Comparison of ENCODE assay signal across 11 cellular contexts in the genomic region with DNA sequence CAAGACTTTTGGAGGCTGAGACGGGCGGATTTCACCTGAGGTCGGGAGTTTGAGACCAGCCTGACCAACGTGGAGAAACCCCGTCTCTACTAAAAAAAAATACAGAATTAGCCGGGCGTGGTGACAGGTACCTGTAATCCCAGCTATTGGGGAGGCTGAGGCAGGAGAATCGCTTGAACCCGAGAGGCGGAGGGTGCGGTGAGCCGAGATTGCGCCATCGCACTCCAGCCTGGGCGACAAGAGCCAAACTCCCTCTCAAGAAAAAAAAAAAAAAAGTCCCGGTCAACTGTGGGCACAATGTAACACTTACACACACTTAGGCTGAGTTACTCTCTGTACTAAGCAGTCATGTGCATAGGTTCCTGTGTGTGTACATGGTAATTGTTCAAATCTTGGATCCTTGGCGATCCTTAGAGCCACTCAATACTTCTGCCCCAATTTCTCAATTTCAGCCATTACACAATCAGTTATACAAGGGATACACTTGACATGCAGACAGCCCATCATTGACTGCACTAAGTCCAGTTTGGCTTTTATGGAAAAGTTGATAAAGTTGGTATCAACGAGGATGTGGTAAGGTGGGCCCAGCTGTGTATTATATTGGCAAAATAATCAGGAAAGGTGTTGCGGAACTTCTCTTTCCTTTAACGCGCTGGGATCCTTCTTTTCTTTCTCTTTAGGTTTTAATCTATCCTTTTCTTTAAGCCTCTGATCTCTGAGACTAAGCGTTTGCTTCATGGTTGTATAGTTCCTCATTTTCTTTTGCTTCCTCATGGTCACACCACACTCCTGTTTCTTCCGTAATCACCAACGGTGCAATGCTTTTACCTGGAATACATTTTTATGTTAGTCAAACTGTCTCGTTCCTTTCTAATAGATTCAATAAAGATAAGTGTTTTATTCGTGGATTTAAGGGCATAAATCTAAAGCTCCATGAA. TPM values are rescaled to one million over a fixed set of nuclear protein-coding genes. Genes with fewer than 3 reads are reported as not detected.
DNase-seq lines count a peak whose midpoint lies in the region; ATAC-seq, FAIRE-seq and TF ChIP-seq lines count a peak whose summit lies in the region.
"Had no signal": no experiment of that assay in that cellular context is flagged by ENCODE, and none has a peak within 500 bp of the region (broad histone marks: within the 10 kb centered on the region; RNA-seq: fewer than 3 reads in every experiment).

No MANE protein-coding gene starts in this region.

- peaks cover 44% of the 10 kb centered on the region for H3K4me1 Mint-ChIP-seq in astrocyte (ENCODE audit: low read depth, unreplicated experiment)

- peaks cover 66% of the 10 kb centered on the region for H3K4me1 ChIP-seq in astrocyte (ENCODE audit: insufficient read depth, low read length)
- H3K4me1 ChIP-seq in left lung, result peaks cover 35 to 82% of the 10 kb centered on the region in 2 donors
- peaks cover 0 to 4% of the 10 kb centered on the region in 2 donors for H3K4me1 ChIP-seq in uterus
- H3K4me1 ChIP-seq in kidney (ENCODE audit: control insufficient read depth in 1 of 2, insufficient read depth in 1 of 2, low read depth in 1 of 2, low read length in 2 of 2), result peaks cover 6 to 9% of the 10 kb centered on the region in 2 donors

- no peak for TF ChIP-seq POLR2A in uterus (IDR thresholded peaks at IDR 0.05)

- H3K27me3 ChIP-seq in astrocyte (ENCODE audit: insufficient read depth, low read length) (no peaks in the 10 kb centered on the region), left lung (no peaks in the 10 kb centered on the region), uterus (no peaks in the 10 kb centered on the region)

- TF ChIP-seq CTCF in astrocyte (IDR thresholded peaks at IDR 0.05; ENCODE audit: insufficient read depth, low read depth, low read length) (no peak), left lung (IDR thresholded peaks at IDR 0.05) (no peak), uterus (IDR thresholded peaks at IDR 0.05) (no peak), kidney (IDR thresholded peaks at IDR 0.05; ENCODE audit: borderline replicate concordance, extremely low read depth, insufficient read depth) (no peak)

- no peaks in the 10 kb centered on the region for H4K20me1 ChIP-seq in astrocyte (ENCODE audit: insufficient read depth, low read length)

- H3K4me3 Mint-ChIP-seq in astrocyte (ENCODE audit: unreplicated experiment), result peak overlapping the region; percentile 45

- no peak overlapping the region for H2AFZ ChIP-seq in astrocyte (ENCODE audit: low read depth, low read length)

- no peaks in the 10 kb centered on the region for H3K9me3 Mint-ChIP-seq in astrocyte (ENCODE audit: unreplicated experiment)

- peak overlapping the region; percentile 75 for H3K27ac Mint-ChIP-seq in astrocyte (ENCODE audit: unreplicated experiment)

- H3K9ac ChIP-seq in astrocyte (ENCODE audit: low read length) (peak overlapping the region; percentile 47), kidney (ENCODE audit: low read length in 2 of 2) (no peak overlapping the region)

- intact Hi-C loops in Right ventricle myocardium superior (cut with DNase I), result no loop called here
- intact Hi-C loops in Right ventricle myocardium inferior (cut with DNase I), result no loop called here
- intact Hi-C loops in left lung (cut with DNase I), result no loop called here
- intact Hi-C loops in uterus (cut with DNase I; ENCODE audit: low total_unique reads), result no loop called here
- intact Hi-C loops in kidney (cut with DNase I), result no loop called here

- peaks cover 52% of the 10 kb centered on the region for H3K79me2 ChIP-seq in astrocyte (ENCODE audit: insufficient read depth, low read length)

- H3K9me3 ChIP-seq in astrocyte (ENCODE audit: insufficient read depth, low read depth, low read length), result no peaks in the 10 kb centered on the region
- no peaks in the 10 kb centered on the region for H3K9me3 ChIP-seq in left lung
- no peaks in the 10 kb centered on the region for H3K9me3 ChIP-seq in uterus
- no peaks in the 10 kb centered on the region for H3K9me3 ChIP-seq in kidney (ENCODE audit: control insufficient read depth in 1 of 2, low read length in 2 of 2)

- H3K36me3 ChIP-seq in astrocyte (ENCODE audit: insufficient read depth, low read length) (no peaks in the 10 kb centered on the region), left lung (no peaks in the 10 kb centered on the region), uterus (no peaks in the 10 kb centered on the region), kidney (ENCODE audit: control insufficient read depth in 1 of 2, insufficient read depth in 2 of 2, low read length in 2 of 2) (no peaks in the 10 kb centered on the region)

- H3K4me3 ChIP-seq in astrocyte (ENCODE audit: insufficient read depth, low read depth, low read length) (no peak overlapping the region), left lung (peak overlapping the region in 1 of 2 donors; percentile 14), uterus (no peak overlapping the region), kidney (ENCODE audit: low read length in 2 of 2) (no peak overlapping the region)

- peak; percentile 58 for DNase-seq in Right ventricle myocardium superior
- DNase-seq in Right ventricle myocardium inferior (ENCODE audit: missing footprints), result no peak
- DNase-seq in astrocyte (ENCODE audit: low read depth), result no peak
- peak; percentile 71 to 90 for DNase-seq in left lung
- no peak for DNase-seq in uterus
- DNase-seq in HuH-7 (ENCODE audit: low spot score), result no peak
- no peak for DNase-seq in stimulated activated CD4-positive, alpha-beta T cell treated with anti-CD3 and anti-CD28 coated beads, Interleukin-15, amount 100 ng/mL, for 24 hours
- DNase-seq in kidney, result no peak
- DNase-seq: NCI-H146; stimulated activated CD4-positive, alpha-beta T cell treated with anti-CD3 and anti-CD28 coated beads, Interleukin-12 subunit alpha, Interleukin-12 subunit beta, amount 100 ng/mL, for 4 hours had no signal

- H3K27ac ChIP-seq in astrocyte (ENCODE audit: low read depth, low read length) (peak overlapping the region; percentile 91), left lung (peak overlapping the region; percentile 84 to 94), uterus (peak overlapping the region; percentile 3 to 13), kidney (ENCODE audit: low read depth in 2 of 2, low read length in 2 of 2) (no peak overlapping the region)

- H3K36me3 Mint-ChIP-seq in astrocyte (ENCODE audit: low read depth, unreplicated experiment), result peaks cover 1% of the 10 kb centered on the region

- H3K4me2 ChIP-seq in astrocyte (ENCODE audit: low read length), result peak overlapping the region; percentile 58

- FAIRE-seq in astrocyte (lab: Jason Lieb, UNC) (no peak), kidney (lab: Jason Lieb, UNC) (no peak)
- FAIRE-seq: A204.1 had no signal

- no peaks in the 10 kb centered on the region for H3K27me3 Mint-ChIP-seq in astrocyte (ENCODE audit: low read depth, unreplicated experiment)

- ATAC-seq in Right ventricle myocardium superior (ENCODE audit: poor library complexity) (peak; percentile 13), Right ventricle myocardium inferior (no peak), left lung (peak; percentile 81)

RNA-seq across cellular contexts. Expression of gene SDCCAG8, which starts 11.8 kb away (rescaled TPM):
- total RNA-seq in Right ventricle myocardium superior (16.5 TPM), Right ventricle myocardium inferior (18.3 TPM), astrocyte (24.5 and 25.4 TPM in 2 replicates), left lung (10 to 100 TPM; 62.2 to 83.7 TPM), uterus (10 to 100 TPM; 19.2 to 54.8 (median 49.7) TPM), kidney (53.2 TPM)
- 29.6 TPM for polyA plus RNA-seq in kidney (ENCODE audit: insufficient read depth, low read depth, low replicate concordance)

RNA-seq across cellular contexts. Expression of gene CEP170, which starts 12.5 kb away (rescaled TPM):
- 45.0 TPM for total RNA-seq in Right ventricle myocardium superior
- total RNA-seq in Right ventricle myocardium inferior, result 44.7 TPM
- 149 and 164 TPM in 2 replicates for total RNA-seq in astrocyte
- 100 to 1,000 TPM in 1 of 2 donors, 10 to 100 TPM in 1; 72.2 to 111 TPM for total RNA-seq in left lung
- total RNA-seq in uterus, result 100 to 1,000 TPM in 1 of 4 donors, 10 to 100 TPM in 3; 40.3 to 114 (median 55.6) TPM
- 43.2 TPM for total RNA-seq in kidney
- polyA plus RNA-seq in kidney (ENCODE audit: insufficient read depth, low read depth, low replicate concordance), result 6.8 TPM

Comparison
In these comparisons a context has a peak if more than half of its experiments do, and no peak if none do; other contexts are left out.
1. DNase-seq: peak in Right ventricle myocardium superior (single experiment) and left lung (2 of 2); none in Right ventricle myocardium inferior (single experiment), astrocyte (single experiment), uterus (0 of 2), HuH-7 (single experiment), stimulated activated CD4-positive, alpha-beta T cell treated with anti-CD3 and anti-CD28 coated beads, Interleukin-15, amount 100 ng/mL, for 24 hours (single experiment) and kidney (single experiment).
2. H3K27ac ChIP-seq: peak in astrocyte (single experiment), left lung (2 of 2) and uterus (2 of 2); none in kidney (0 of 2).